ENCODE assay signal across 18 cellular contexts in genomic region chr20:43900062-43900461, GRCh38. TPM values are rescaled to one million over a fixed set of nuclear protein-coding genes. Genes with fewer than 3 reads are reported as not detected.
DNase-seq lines count a peak whose midpoint lies in the region; ATAC-seq and TF ChIP-seq lines count a peak whose summit lies in the region.
"Had no signal": no experiment of that assay in that cellular context is flagged by ENCODE, and none has a peak within 500 bp of the region (broad histone marks: within the 10 kb centered on the region; RNA-seq: fewer than 3 reads in every experiment).

No MANE protein-coding gene starts in this region.

- H4K20me1 ChIP-seq in BLaER1 treated with 17β-estradiol and CSF1 and Interleukin-3, amounts not matched to agents 10 nM and 100 nM: no peaks in the 10 kb centered on the region
- H4K20me1 ChIP-seq in neural progenitor cell (ENCODE audit: low read depth): no peaks in the 10 kb centered on the region

- intact Hi-C loops in left ventricle myocardium inferior (cut with micrococcal nuclease) (no loop called here), Calu3 (cut with micrococcal nuclease; ENCODE audit: unreplicated experiment) (no loop called here)

- no peak overlapping the region for H2AFZ ChIP-seq in neural progenitor cell (replicated peaks)

- no peak overlapping the region for H3K27ac Mint-ChIP-seq in neural progenitor cell
- H3K27ac Mint-ChIP-seq in Calu3 (ENCODE audit: unreplicated experiment): no peak overlapping the region
- no peak overlapping the region for H3K27ac Mint-ChIP-seq in stimulated activated naive B cell treated with anti-CD40 and anti-IgM and Interleukin-4, amounts not matched to agents 10 μg/mL and 1 μg/mL and 100 μg/mL, for 72 hours
- H3K27ac Mint-ChIP-seq: CD4-positive, alpha-beta memory T cell had no signal

- no peak overlapping the region for H3K9ac ChIP-seq in BLaER1 treated with 17β-estradiol and CSF1 and Interleukin-3, amounts not matched to agents 10 nM and 100 nM
- H3K9ac ChIP-seq in neural progenitor cell: no peak overlapping the region

- H3F3A ChIP-seq in neural progenitor cell (ENCODE audit: low read depth): peaks cover 9% of the 10 kb centered on the region

- H3K36me3 ChIP-seq in BLaER1 treated with 17β-estradiol and CSF1 and Interleukin-3, amounts not matched to agents 10 nM and 100 nM: no peaks in the 10 kb centered on the region; a peak in 1 of 22 replicates
- H3K36me3 ChIP-seq in left ventricle myocardium inferior (no peaks in the 10 kb centered on the region), neural progenitor cell (no peaks in the 10 kb centered on the region), MG63 (no peaks in the 10 kb centered on the region)

- no peak for ATAC-seq in stimulated activated naive B cell treated with anti-CD40 and anti-IgM and Interleukin-4, amounts not matched to agents 10 μg/mL and 1 μg/mL and 100 μg/mL, for 72 hours (replicated peaks)

- no peaks in the 10 kb centered on the region for H3K36me3 Mint-ChIP-seq in neural progenitor cell
- H3K36me3 Mint-ChIP-seq in Calu3 (ENCODE audit: insufficient read depth, unreplicated experiment): no peaks in the 10 kb centered on the region
- H3K36me3 Mint-ChIP-seq in stimulated activated naive B cell treated with anti-CD40 and anti-IgM and Interleukin-4, amounts not matched to agents 10 μg/mL and 1 μg/mL and 100 μg/mL, for 72 hours: peaks cover 0 to 2% of the 10 kb centered on the region in 2 donors
- H3K36me3 Mint-ChIP-seq: CD4-positive, alpha-beta memory T cell had no signal

- H3K9me3 ChIP-seq in BLaER1 treated with 17β-estradiol and CSF1 and Interleukin-3, amounts not matched to agents 10 nM and 100 nM (replicated peaks in 1 of 11): peaks cover 0 to 28% (median 15%) of the 10 kb centered on the region in 11 experiments; a peak in 17 of 22 replicates
- H3K9me3 ChIP-seq in left ventricle myocardium inferior (replicated peaks): peaks cover 11% of the 10 kb centered on the region
- no peaks in the 10 kb centered on the region for H3K9me3 ChIP-seq in neural progenitor cell (ENCODE audit: low read depth)
- H3K9me3 ChIP-seq in MG63: peaks cover 9% of the 10 kb centered on the region

- H3K27me3 ChIP-seq in BLaER1 treated with 17β-estradiol and CSF1 and Interleukin-3, amounts not matched to agents 10 nM and 100 nM: no peaks in the 10 kb centered on the region
- H3K27me3 ChIP-seq in left ventricle myocardium inferior (ENCODE audit: low read depth) (peaks cover 51% of the 10 kb centered on the region), neural progenitor cell (no peaks in the 10 kb centered on the region), MG63 (peaks cover 3% of the 10 kb centered on the region; the same call in 1 of the 2 replicates)

- no peak overlapping the region for H3K4me3 Mint-ChIP-seq in neural progenitor cell
- H3K4me3 Mint-ChIP-seq in Calu3 (ENCODE audit: low read depth, unreplicated experiment): no peak overlapping the region
- no peak overlapping the region for H3K4me3 Mint-ChIP-seq in stimulated activated naive B cell treated with anti-CD40 and anti-IgM and Interleukin-4, amounts not matched to agents 10 μg/mL and 1 μg/mL and 100 μg/mL, for 72 hours
- H3K4me3 Mint-ChIP-seq: CD4-positive, alpha-beta memory T cell had no signal

- H3K9me3 Mint-ChIP-seq in neural progenitor cell: peaks cover 14% of the 10 kb centered on the region
- H3K9me3 Mint-ChIP-seq in Calu3 (ENCODE audit: low read depth, unreplicated experiment): no peaks in the 10 kb centered on the region
- H3K9me3 Mint-ChIP-seq in stimulated activated naive B cell treated with anti-CD40 and anti-IgM and Interleukin-4, amounts not matched to agents 10 μg/mL and 1 μg/mL and 100 μg/mL, for 72 hours: peaks cover 8 to 9% of the 10 kb centered on the region in 2 donors

- peak overlapping the region in 6 of 11 experiments; percentile 20 to 69 (median 58); a peak in 8 of 22 replicates for H3K4me2 ChIP-seq in BLaER1 treated with 17β-estradiol and CSF1 and Interleukin-3, amounts not matched to agents 10 nM and 100 nM
- H3K4me2 ChIP-seq in neural progenitor cell: peak overlapping the region; percentile 49

- H3K27me3 Mint-ChIP-seq in neural progenitor cell (ENCODE audit: insufficient read depth, low read depth): peaks cover 2% of the 10 kb centered on the region
- peaks cover 77% of the 10 kb centered on the region for H3K27me3 Mint-ChIP-seq in Calu3 (ENCODE audit: unreplicated experiment)
- H3K27me3 Mint-ChIP-seq in stimulated activated naive B cell treated with anti-CD40 and anti-IgM and Interleukin-4, amounts not matched to agents 10 μg/mL and 1 μg/mL and 100 μg/mL, for 72 hours: peaks cover 23 to 55% of the 10 kb centered on the region in 2 donors

- peaks cover 4 to 10% (median 9%) of the 10 kb centered on the region in 10 experiments; a peak in 18 of 20 replicates for H3K4me1 ChIP-seq in BLaER1 treated with 17β-estradiol and CSF1 and Interleukin-3, amounts not matched to agents 10 nM and 100 nM
- H3K4me1 ChIP-seq in left ventricle myocardium inferior: peaks cover 10% of the 10 kb centered on the region
- H3K4me1 ChIP-seq in neural progenitor cell: peaks cover 43% of the 10 kb centered on the region

- no peaks in the 10 kb centered on the region for H3K79me2 ChIP-seq in neural progenitor cell (ENCODE audit: low read depth)

- H3K27ac ChIP-seq in BLaER1 treated with 17β-estradiol and CSF1 and Interleukin-3, amounts not matched to agents 10 nM and 100 nM: no peak overlapping the region
- H3K27ac ChIP-seq in left ventricle myocardium inferior (replicated peaks): peak overlapping the region; percentile 46
- H3K27ac ChIP-seq in neural progenitor cell: no peak overlapping the region
- H3K27ac ChIP-seq: SK-N-MC had no signal

- CTCF ChIA-PET in Calu3 (lab: Charles Lee): interaction anchor here (0.6 to 0.7 kb wide), 3 partner anchors 8 to 515 kb away, joined by 3 to 7 read pairs (median 3); no protein-coding TSS in a partner anchor

- DNase-seq in cardiac fibroblast (ENCODE audit: low read depth in 2 of 2) (peak; percentile 15 to 38), left ventricle myocardium inferior (no peak), neural progenitor cell (ENCODE audit: low spot score) (no peak), D341Med (ENCODE audit: low spot score) (no peak), Calu3 (no peak), MG63 (no peak)
- no peak for DNase-seq in stimulated activated naive B cell treated with anti-CD40 and anti-IgM and Interleukin-4, amounts not matched to agents 10 μg/mL and 1 μg/mL and 100 μg/mL, for 72 hours
- DNase-seq: CD4-positive, alpha-beta memory T cell; DMS79 treated with DMSO at 0.1 percent for 48 hours; HCEC 1CT; NCI-H1092; NCI-H146; NCI-H2081 treated with DMSO at 0.1 percent for 48 hours; NCI-H510A; NCI-H82 had no signal

- H3K4me1 Mint-ChIP-seq in neural progenitor cell (peaks cover 53% of the 10 kb centered on the region), Calu3 (ENCODE audit: low read depth, unreplicated experiment) (peaks cover 10% of the 10 kb centered on the region)
- H3K4me1 Mint-ChIP-seq in stimulated activated naive B cell treated with anti-CD40 and anti-IgM and Interleukin-4, amounts not matched to agents 10 μg/mL and 1 μg/mL and 100 μg/mL, for 72 hours: no peaks in the 10 kb centered on the region
- H3K4me1 Mint-ChIP-seq: CD4-positive, alpha-beta memory T cell had no signal

- TF ChIP-seq CTCF in cardiac fibroblast (IDR thresholded peaks at IDR 0.05; ENCODE audit: low read depth, low read length) (no peak), left ventricle myocardium inferior (IDR thresholded peaks at IDR 0.05; ENCODE audit: borderline replicate concordance) (no peak), neural progenitor cell (IDR thresholded peaks at IDR 0.05) (no peak), Calu3 (IDR thresholded peaks at IDR 0.05; ENCODE audit: unreplicated experiment) (no peak)

- no TSS peak for BruUV-seq in Calu3 (replicated peaks; lab: Mats Ljungman, UMichigan)

- H3K4me3 ChIP-seq in BLaER1 treated with 17β-estradiol and CSF1 and Interleukin-3, amounts not matched to agents 10 nM and 100 nM: no peak overlapping the region
- H3K4me3 ChIP-seq in cardiac fibroblast (replicated peaks in 1 of 2; ENCODE audit: low read depth in 2 of 2, low read length in 2 of 2) (no peak overlapping the region), left ventricle myocardium inferior (no peak overlapping the region), neural progenitor cell (no peak overlapping the region), MG63 (no peak overlapping the region)
- H3K4me3 ChIP-seq: SK-N-MC had no signal

RNA-seq across cellular contexts. Expression of gene TOX2, which starts 14.6 kb away (rescaled TPM):
- total RNA-seq in left ventricle myocardium inferior (0.30 TPM), neural progenitor cell (ENCODE audit: low replicate concordance) (1.8 TPM in 1 of 2 replicates, not detected in the other), Calu3 (2022) (not detected in 2 replicates)
- 0.89 TPM in 1 of 2 replicates, not detected in the other for total RNA-seq in MG63 (2014; rRNA removed; shearing (Covaris generic); ENCODE audit: low replicate concordance)
- total RNA-seq: G401 had no signal

Comparison
In these comparisons a context has a peak if more than half of its experiments do, and no peak if none do; other contexts are left out.
1. DNase-seq: peak in cardiac fibroblast (2 of 2); none in left ventricle myocardium inferior (single experiment), neural progenitor cell (single experiment), D341Med (single experiment), Calu3 (single experiment), stimulated activated naive B cell treated with anti-CD40 and anti-IgM and Interleukin-4, amounts not matched to agents 10 μg/mL and 1 μg/mL and 100 μg/mL, for 72 hours (single experiment) and MG63 (single experiment).